In the genomic region with DNA sequence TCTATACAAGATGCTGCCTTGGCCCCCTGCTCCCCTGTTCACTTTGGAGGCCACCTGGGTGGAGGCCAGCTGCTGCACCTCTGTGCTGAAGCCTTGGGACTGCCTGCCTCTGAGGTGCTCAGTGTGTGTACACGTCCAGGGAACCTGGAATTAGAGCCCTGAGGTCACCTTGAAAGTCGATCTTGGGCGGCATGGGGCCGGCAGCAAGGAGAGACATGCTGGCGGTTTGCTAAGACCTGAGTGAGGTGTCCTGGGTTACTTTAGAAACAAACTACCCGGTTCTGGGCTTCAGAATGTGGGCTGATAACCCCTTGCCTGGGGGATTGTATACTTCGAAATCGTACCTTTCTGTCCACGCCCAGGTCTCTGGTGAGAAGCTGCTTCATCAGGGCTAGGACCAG, we compare ENCODE assay signal across 8 cellular contexts. TPM values are rescaled to one million over a fixed set of nuclear protein-coding genes. Genes with fewer than 3 reads are reported as not detected.
DNase-seq lines count a peak whose midpoint lies in the region; ATAC-seq and TF ChIP-seq lines count a peak whose summit lies in the region.

No MANE protein-coding gene starts in this region.

- TF ChIP-seq CTCF in MCF 10A (IDR thresholded peaks at IDR 0.05; ENCODE audit: unreplicated experiment) = no peak
- TF ChIP-seq CTCF in tibial nerve (IDR thresholded peaks at IDR 0.05) = no peak

- in situ Hi-C loops in ACHN (cut with HindIII; ENCODE audit: low pct_ligation_motif_present, low pct_unique_long_range_greater_than_20kb, low sequenced_read_pairs) = no loop called here

- no peaks in the 10 kb centered on the region for H3K27me3 Mint-ChIP-seq in activated CD4-positive, alpha-beta T cell treated with anti-CD3 and anti-CD28 coated beads for 36 hours
- no peaks in the 10 kb centered on the region for H3K27me3 Mint-ChIP-seq in MCF 10A (ENCODE audit: insufficient read depth, unreplicated experiment)
- H3K27me3 Mint-ChIP-seq in memory B cell = no peaks in the 10 kb centered on the region

- POLR2A ChIA-PET in activated CD4-positive, alpha-beta T cell treated with anti-CD3 and anti-CD28 coated beads for 36 hours (lab: Charles Lee) = interaction anchor here (0.7 to 1.9 kb wide), 5 partner anchors 27 to 286 kb away, joined by 3 to 7 read pairs (median 3); a partner anchor contains a TSS
- POLR2A ChIA-PET in MCF 10A (lab: Yijun Ruan, JAX) = interaction anchor here (1.0 to 1.7 kb wide), 8 partner anchors 26 to 286 kb away, joined by 3 to 8 read pairs (median 4); a partner anchor contains a TSS

- TF ChIP-seq EP300 in tibial nerve (IDR thresholded peaks at IDR 0.05) = no peak

- H3K4me1 ChIP-seq in tibial nerve = peaks cover 0 to 59% (median 30%) of the 10 kb centered on the region in 4 donors

- H3K9me3 Mint-ChIP-seq in activated CD4-positive, alpha-beta T cell treated with anti-CD3 and anti-CD28 coated beads for 36 hours (ENCODE audit: low read depth) = no peaks in the 10 kb centered on the region
- no peaks in the 10 kb centered on the region for H3K9me3 Mint-ChIP-seq in MCF 10A (ENCODE audit: unreplicated experiment)
- H3K9me3 Mint-ChIP-seq in memory B cell = no peaks in the 10 kb centered on the region

- peaks cover 56% of the 10 kb centered on the region for H3K4me1 Mint-ChIP-seq in activated CD4-positive, alpha-beta T cell treated with anti-CD3 and anti-CD28 coated beads for 36 hours
- H3K4me1 Mint-ChIP-seq in MCF 10A (ENCODE audit: insufficient read depth, unreplicated experiment) (peaks cover 12% of the 10 kb centered on the region), memory B cell (peaks cover 25% of the 10 kb centered on the region)

- no peak overlapping the region for H3K4me3 ChIP-seq in tibial nerve

- no peaks in the 10 kb centered on the region for H3K27me3 ChIP-seq in tibial nerve

- CTCF ChIA-PET in activated CD4-positive, alpha-beta T cell treated with anti-CD3 and anti-CD28 coated beads for 36 hours (lab: Charles Lee) = interaction anchor here (0.7 to 6.9 kb wide), 36 partner anchors 9 to 344 kb away, joined by 3 to 123 read pairs (median 5); a partner anchor contains a TSS
- CTCF ChIA-PET in MCF 10A (lab: Yijun Ruan, JAX) = interaction anchor here (0.6 to 7.5 kb wide), 43 partner anchors 9 to 952 kb away, joined by 3 to 176 read pairs (median 4); a partner anchor contains a TSS

- H3K36me3 ChIP-seq in tibial nerve = peaks cover 0 to 34% (median 10%) of the 10 kb centered on the region in 3 donors

- WGBS in tibial nerve, 2 donors = 54 to 67% methylated on average over 8 to 9 of the region's 9 CpGs

- no peaks in the 10 kb centered on the region for H3K9me3 ChIP-seq in tibial nerve

- H3K36me3 Mint-ChIP-seq in activated CD4-positive, alpha-beta T cell treated with anti-CD3 and anti-CD28 coated beads for 36 hours (ENCODE audit: low read depth) = peaks cover 20% of the 10 kb centered on the region
- peaks cover 28% of the 10 kb centered on the region for H3K36me3 Mint-ChIP-seq in MCF 10A (ENCODE audit: insufficient read depth, unreplicated experiment)
- peaks cover 6% of the 10 kb centered on the region for H3K36me3 Mint-ChIP-seq in memory B cell

- intact Hi-C loops in activated CD4-positive, alpha-beta T cell treated with anti-CD3 and anti-CD28 coated beads for 36 hours (cut with DNase I, micrococcal nuclease) = loop anchor here (1.0 to 2.0 kb wide), 13 partner anchors 31 to 457 kb away; a partner anchor contains a TSS
- intact Hi-C loops in MCF 10A (cut with micrococcal nuclease) = loop anchor here (1.0 to 5.0 kb wide), 4 partner anchors 83 to 344 kb away; a partner anchor contains a TSS

- H3K4me3 Mint-ChIP-seq in activated CD4-positive, alpha-beta T cell treated with anti-CD3 and anti-CD28 coated beads for 36 hours = peak overlapping the region; percentile 43
- H3K4me3 Mint-ChIP-seq in MCF 10A (ENCODE audit: unreplicated experiment) (no peak overlapping the region), memory B cell (peak overlapping the region; percentile 59)

- peak; percentile 34 for DNase-seq in activated CD4-positive, alpha-beta T cell treated with anti-CD3 and anti-CD28 coated beads for 36 hours
- DNase-seq in activated CD4-positive, alpha-beta T cell treated with anti-CD3 and anti-CD28 coated beads for 1 hour = no peak
- DNase-seq in MCF 10A (ENCODE audit: unreplicated experiment) = no peak
- DNase-seq in memory B cell (ENCODE audit: low spot score in 2 of 2) = no peak
- no peak for DNase-seq in tibial nerve (ENCODE audit: low spot score in 2 of 2)
- DNase-seq in NCI-H1930 (lab: John Stamatoyannopoulos, UW) = no peak
- no peak for DNase-seq in middle frontal gyrus (ENCODE audit: extremely low spot score, low spot score)
- no peak for DNase-seq in ACHN

- no peak for TF ChIP-seq POLR2A in tibial nerve (IDR thresholded peaks at IDR 0.05)

- H3K27ac ChIP-seq in tibial nerve = peak overlapping the region; percentile 63 to 85 (median 84)

- BruUV-seq in MCF 10A (replicated peaks; lab: Mats Ljungman, UMichigan) = TSS peak; percentile 62

- no peak for ATAC-seq in activated CD4-positive, alpha-beta T cell treated with anti-CD3 and anti-CD28 coated beads for 36 hours
- peak; percentile 8 for ATAC-seq in memory B cell (ENCODE audit: low read depth)

- peak overlapping the region; percentile 97 for H3K27ac Mint-ChIP-seq in activated CD4-positive, alpha-beta T cell treated with anti-CD3 and anti-CD28 coated beads for 36 hours
- H3K27ac Mint-ChIP-seq in MCF 10A (ENCODE audit: low read depth, unreplicated experiment) (peak overlapping the region; percentile 75), memory B cell (peak overlapping the region; percentile 97)

RNA-seq across cellular contexts. Expression of a gene that starts 25.5 kb away (rescaled TPM):
- total RNA-seq in activated CD4-positive, alpha-beta T cell treated with anti-CD3 and anti-CD28 coated beads for 36 hours = 1 to 10 TPM; 3.8 to 4.4 TPM
- total RNA-seq in MCF 10A (2022) (4.8 and 6.6 TPM in 2 replicates), tibial nerve (1 to 10 TPM; 1.8 to 7.2 (median 3.7) TPM)

RNA-seq across cellular contexts. Expression of a gene that starts 26.2 kb away (rescaled TPM):
- total RNA-seq in activated CD4-positive, alpha-beta T cell treated with anti-CD3 and anti-CD28 coated beads for 36 hours = 100 to 1,000 TPM; 310 to 323 TPM
- total RNA-seq in MCF 10A (2022) (354 and 393 TPM in 2 replicates), tibial nerve (10 to 100 TPM; 27.3 to 93.6 (median 61.6) TPM)

RNA-seq across cellular contexts. Expression of a gene that starts 38.9 kb away (rescaled TPM):
- total RNA-seq in activated CD4-positive, alpha-beta T cell treated with anti-CD3 and anti-CD28 coated beads for 36 hours = 10 to 100 TPM; 10.7 to 11.4 TPM
- total RNA-seq in MCF 10A (2022) (11.9 and 21.7 TPM in 2 replicates), tibial nerve (1 to 10 TPM; 4.2 to 9.4 (median 5.7) TPM)

RNA-seq across cellular contexts. Expression of a gene that starts 48.3 kb away (rescaled TPM):
- total RNA-seq in activated CD4-positive, alpha-beta T cell treated with anti-CD3 and anti-CD28 coated beads for 36 hours = under 1 TPM; 0.19 to 0.27 TPM
- 0.12 and 0.29 TPM in 2 replicates for total RNA-seq in MCF 10A (2022)
- total RNA-seq in tibial nerve = under 1 TPM in 2 of 4 donors, not detected in 2; 0.20 to 0.66 TPM
